Comparison of ENCODE assay signal across 8 cellular contexts in the genomic region with DNA sequence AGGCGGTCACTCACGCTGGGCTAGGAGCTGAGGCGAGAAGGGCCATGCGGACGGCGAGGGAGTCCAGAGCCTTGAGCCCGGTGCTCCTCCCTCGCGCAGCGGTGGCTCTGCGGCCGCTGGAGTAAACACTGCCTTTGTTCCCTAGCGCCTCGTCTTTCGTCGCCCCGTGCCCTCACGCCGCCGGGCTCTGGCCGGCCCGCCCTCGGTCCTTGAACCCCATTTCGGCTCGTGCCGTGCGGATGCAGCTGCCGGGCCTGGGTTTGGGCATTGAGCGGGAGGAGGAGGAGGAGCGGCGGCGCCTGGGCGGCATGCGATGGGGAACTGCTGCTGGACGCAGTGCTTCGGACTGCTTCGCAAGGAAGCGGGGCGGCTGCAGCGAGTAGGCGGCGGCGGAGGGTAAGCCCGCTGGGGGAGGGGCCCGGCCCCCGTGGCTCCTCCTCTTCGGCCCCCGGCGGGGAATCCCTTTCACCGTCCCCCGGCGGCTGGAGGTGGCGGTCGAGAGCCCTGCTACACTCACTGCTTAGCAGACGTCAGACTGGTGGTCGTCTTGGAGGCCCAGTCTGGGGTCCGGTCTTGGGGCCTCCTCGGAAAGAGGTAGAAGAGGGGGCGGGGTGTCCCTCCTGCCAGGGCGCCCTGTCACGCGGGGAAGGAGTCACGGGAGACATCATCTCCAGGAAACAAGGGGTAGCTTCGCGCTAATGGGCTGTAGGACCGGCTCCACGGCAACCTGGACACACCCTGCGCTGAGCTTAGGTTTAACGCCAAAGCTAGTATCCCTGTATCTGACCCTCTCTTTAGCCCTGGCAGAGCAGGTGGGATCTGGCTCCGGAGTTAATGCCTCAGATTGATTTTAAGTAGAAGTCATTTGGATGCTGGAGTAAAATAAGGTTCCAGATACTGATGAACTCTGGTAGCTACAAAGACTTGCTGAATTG. TPM values are rescaled to one million over a fixed set of nuclear protein-coding genes. Genes with fewer than 3 reads are reported as not detected.
DNase-seq lines count a peak whose midpoint lies in the region; ATAC-seq and TF ChIP-seq lines count a peak whose summit lies in the region.

A gene with protein sequence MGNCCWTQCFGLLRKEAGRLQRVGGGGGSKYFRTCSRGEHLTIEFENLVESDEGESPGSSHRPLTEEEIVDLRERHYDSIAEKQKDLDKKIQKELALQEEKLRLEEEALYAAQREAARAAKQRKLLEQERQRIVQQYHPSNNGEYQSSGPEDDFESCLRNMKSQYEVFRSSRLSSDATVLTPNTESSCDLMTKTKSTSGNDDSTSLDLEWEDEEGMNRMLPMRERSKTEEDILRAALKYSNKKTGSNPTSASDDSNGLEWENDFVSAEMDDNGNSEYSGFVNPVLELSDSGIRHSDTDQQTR (plus strand): TSS at position 9 of the 935 bp plus-strand sequence. CDS start 305 bp downstream, at position 314.

- no peaks in the 10 kb centered on the region for H3K36me3 ChIP-seq in IMR-90 (ENCODE audit: control insufficient read depth, insufficient read depth, low read length)

- no peaks in the 10 kb centered on the region for H3K9me1 ChIP-seq in IMR-90 (ENCODE audit: insufficient read depth, low read length)

- peaks cover 16% of the 10 kb centered on the region for H3K27me3 Mint-ChIP-seq in activated T-helper 1 cell treated with anti-CD3 and anti-CD28 coated beads, Interleukin-12 subunit alpha, Interleukin-12 subunit beta, Interleukin-2, Interleukin-4 antibody, amounts not matched to agents 30 ng/mL and 10 ng/mL and 1 ng/mL, durations not matched to agents 14 hours and 24 hours and 36 hours (ENCODE audit: insufficient read depth)
- peaks cover 0 to 1% (median 0%) of the 10 kb centered on the region in 5 donors for H3K27me3 Mint-ChIP-seq in naive thymus-derived CD8-positive, alpha-beta T cell

- H3K9ac ChIP-seq in IMR-90 (ENCODE audit: low read depth, low read length), result peak within 1 kb of the TSS; percentile 80

- H3K9me3 ChIP-seq in IMR-90 (ENCODE audit: control insufficient read depth, insufficient read depth, low read length), result no peaks in the 10 kb centered on the region

- intact Hi-C loops in IMR-90 (cut with micrococcal nuclease), result loop anchor here (2.0 to 10.0 kb wide), 3 partner anchors 17 to 403 kb away; partner anchors contain the start of genes LARP7 and ZGRF1
- intact Hi-C loops in activated T-helper 1 cell treated with anti-CD3 and anti-CD28 coated beads, Interleukin-12 subunit alpha, Interleukin-12 subunit beta, Interleukin-2, Interleukin-4 antibody, amounts not matched to agents 30 ng/mL and 10 ng/mL and 1 ng/mL, durations not matched to agents 14 hours and 24 hours and 36 hours (cut with micrococcal nuclease), result loop anchor here (1.0 to 5.0 kb wide), 9 partner anchors 33 to 405 kb away; partner anchors contain the start of genes LARP7, NEUROG2 and TIFA

- peak within 1 kb of the TSS; percentile 95 for H2AK9ac ChIP-seq in IMR-90 (replicated peaks; ENCODE audit: low read depth, low read length, poor library complexity)

- peak within 1 kb of the TSS; percentile 86 for H4K5ac ChIP-seq in IMR-90 (ENCODE audit: low read depth, low read length)

- peak within 1 kb of the TSS; percentile 91 for H3K4me3 Mint-ChIP-seq in activated T-helper 1 cell treated with anti-CD3 and anti-CD28 coated beads, Interleukin-12 subunit alpha, Interleukin-12 subunit beta, Interleukin-2, Interleukin-4 antibody, amounts not matched to agents 30 ng/mL and 10 ng/mL and 1 ng/mL, durations not matched to agents 14 hours and 24 hours and 36 hours
- peak within 1 kb of the TSS; percentile 91 to 99 (median 96) for H3K4me3 Mint-ChIP-seq in naive thymus-derived CD8-positive, alpha-beta T cell

- peaks cover 2 to 12% of the 10 kb centered on the region in 2 experiments for H3K79me1 ChIP-seq in IMR-90 (ENCODE audit: low read depth in 1 of 2, low read length in 2 of 2)

- peak within 1 kb of the TSS; percentile 46 for H2AK5ac ChIP-seq in IMR-90 (ENCODE audit: low read depth, low read length)

- H3K56ac ChIP-seq in IMR-90 (ENCODE audit: extremely low read depth, insufficient read depth, low read length), result peak within 1 kb of the TSS; percentile 70

- H4K8ac ChIP-seq in IMR-90 (ENCODE audit: low read depth in 2 of 2, low read length in 2 of 2), result peak within 1 kb of the TSS; percentile 59 to 95

- POLR2A ChIA-PET in IMR-90 (lab: Charles Lee; ENCODE audit: unreplicated experiment), result interaction anchor here (0.5 kb wide), 1 partner anchor 35 kb away, joined by 3 read pairs; no protein-coding TSS in a partner anchor
- POLR2A ChIA-PET in naive thymus-derived CD8-positive, alpha-beta T cell (lab: Charles Lee), result interaction anchor here (1.0 to 2.3 kb wide), 9 partner anchors 11 to 405 kb away, joined by 3 to 11 read pairs (median 6); partner anchors contain the start of genes LARP7, TIFA and ZGRF1

- in situ Hi-C loops in IMR-90 (cut with MboI; ENCODE audit: low sequenced_read_pairs), result loop anchor here (5.0 kb wide), 1 partner anchor 130 kb away; no protein-coding TSS in a partner anchor

- peak; percentile 20; the same call in 1 of the 2 replicates for TF ChIP-seq RAD21 in IMR-90 (IDR thresholded peaks at IDR 0.05; ENCODE audit: low read length)

- H3K18ac ChIP-seq in IMR-90 (ENCODE audit: low read depth, low read length), result peak within 1 kb of the TSS; percentile 82

- ATAC-seq in GM21528 (IDR thresholded peaks at IDR 0.05; ENCODE audit: low FRiP score, unreplicated experiment) (peak; percentile 77), IMR-90 (ENCODE audit: low read depth) (peak; percentile 79)
- peak; percentile 58 to 62 for ATAC-seq in naive thymus-derived CD8-positive, alpha-beta T cell

- CTCF ChIA-PET in IMR-90 (lab: Yijun Ruan, JAX), result interaction anchor here (0.8 to 1.4 kb wide), 6 partner anchors 9 to 132 kb away, joined by 3 to 6 read pairs (median 4); no protein-coding TSS in a partner anchor

- no peaks in the 10 kb centered on the region for H3K27me3 ChIP-seq in IMR-90 (ENCODE audit: control insufficient read depth, insufficient read depth, low read length)

- H3K4me1 Mint-ChIP-seq in activated T-helper 1 cell treated with anti-CD3 and anti-CD28 coated beads, Interleukin-12 subunit alpha, Interleukin-12 subunit beta, Interleukin-2, Interleukin-4 antibody, amounts not matched to agents 30 ng/mL and 10 ng/mL and 1 ng/mL, durations not matched to agents 14 hours and 24 hours and 36 hours (ENCODE audit: low read depth), result peaks cover 34% of the 10 kb centered on the region
- peaks cover 19 to 45% (median 43%) of the 10 kb centered on the region in 4 donors for H3K4me1 Mint-ChIP-seq in naive thymus-derived CD8-positive, alpha-beta T cell

- H4K20me1 ChIP-seq in IMR-90 (ENCODE audit: insufficient read depth, low read length), result no peaks in the 10 kb centered on the region; the same call in 1 of the 2 replicates

- H3K4ac ChIP-seq in IMR-90 (ENCODE audit: low read depth, low read length), result peak within 1 kb of the TSS; percentile 83

- peak within 1 kb of the TSS; percentile 100 for H2AFZ ChIP-seq in IMR-90 (replicated peaks; ENCODE audit: low read length, poor library complexity)

- H2BK5ac ChIP-seq in IMR-90 (ENCODE audit: low read depth, low read length, poor library complexity, severe bottlenecking), result peak within 1 kb of the TSS; percentile 93

- no peak within 1 kb of the TSS for H2BK20ac ChIP-seq in IMR-90 (ENCODE audit: low read depth, low read length)

- whole genome bisulfite sequencing in IMR-90 (ENCODE audit: extremely low coverage in 2 of 2, insufficient read length in 1 of 2), 2 experiments, result 2% methylated on average over 21 of the region's 70 CpGs; no CpG with 5 or more reads in 1 of the 2 experiments

- H4K91ac ChIP-seq in IMR-90 (ENCODE audit: insufficient read depth, low read depth, low read length), result peak within 1 kb of the TSS; percentile 94

- peak; percentile 44 for TF ChIP-seq CTCF in IMR-90 (conservative IDR thresholded peaks at IDR 0.05; ENCODE audit: low read depth, low read length)

- peak within 1 kb of the TSS; percentile 94 for H3K27ac ChIP-seq in IMR-90 (ENCODE audit: insufficient read depth, low read length)

- no peaks in the 10 kb centered on the region for H3K4me1 ChIP-seq in IMR-90 (ENCODE audit: control insufficient read depth, insufficient read depth, low read length)

- peak within 1 kb of the TSS; percentile 74 for H2BK120ac ChIP-seq in IMR-90 (ENCODE audit: low read depth, low read length)

- DNase-seq in DMS79 treated with DMSO at 0.1 percent for 48 hours (lab: John Stamatoyannopoulos, UW), result peak; percentile 18
- DNase-seq in IMR-90, result peak; percentile 64
- DNase-seq in RPMI7951 (ENCODE audit: low read depth), result peak; percentile 73
- peak; percentile 80 for DNase-seq in activated T-helper 1 cell treated with anti-CD3 and anti-CD28 coated beads, Interleukin-12 subunit alpha, Interleukin-12 subunit beta, Interleukin-2, Interleukin-4 antibody, amounts not matched to agents 30 ng/mL and 10 ng/mL and 1 ng/mL, durations not matched to agents 14 hours and 24 hours and 36 hours (ENCODE audit: low spot score)
- peak; percentile 73 for DNase-seq in fibroblast of gingiva (ENCODE audit: low read depth)
- peak; percentile 55 to 87 (median 77) for DNase-seq in naive thymus-derived CD8-positive, alpha-beta T cell
- peak; percentile 54 to 82 (median 76) for DNase-seq in stimulated activated naive CD4-positive, alpha-beta T cell (lab: John Stamatoyannopoulos, UW)

- H3K9me3 Mint-ChIP-seq in activated T-helper 1 cell treated with anti-CD3 and anti-CD28 coated beads, Interleukin-12 subunit alpha, Interleukin-12 subunit beta, Interleukin-2, Interleukin-4 antibody, amounts not matched to agents 30 ng/mL and 10 ng/mL and 1 ng/mL, durations not matched to agents 14 hours and 24 hours and 36 hours, result no peaks in the 10 kb centered on the region
- no peaks in the 10 kb centered on the region for H3K9me3 Mint-ChIP-seq in naive thymus-derived CD8-positive, alpha-beta T cell

- peak; percentile 81; the same call in 1 of the 2 replicates for TF ChIP-seq POLR2A in IMR-90 (IDR thresholded peaks at IDR 0.05; ENCODE audit: low read depth, low read length)

- H3K27ac Mint-ChIP-seq in activated T-helper 1 cell treated with anti-CD3 and anti-CD28 coated beads, Interleukin-12 subunit alpha, Interleukin-12 subunit beta, Interleukin-2, Interleukin-4 antibody, amounts not matched to agents 30 ng/mL and 10 ng/mL and 1 ng/mL, durations not matched to agents 14 hours and 24 hours and 36 hours, result peak within 1 kb of the TSS; percentile 98
- H3K27ac Mint-ChIP-seq in naive thymus-derived CD8-positive, alpha-beta T cell, result peak within 1 kb of the TSS; percentile 98 to 100 (median 99)

- H3K36me3 Mint-ChIP-seq in activated T-helper 1 cell treated with anti-CD3 and anti-CD28 coated beads, Interleukin-12 subunit alpha, Interleukin-12 subunit beta, Interleukin-2, Interleukin-4 antibody, amounts not matched to agents 30 ng/mL and 10 ng/mL and 1 ng/mL, durations not matched to agents 14 hours and 24 hours and 36 hours (ENCODE audit: low read depth), result peaks cover 2% of the 10 kb centered on the region
- H3K36me3 Mint-ChIP-seq in naive thymus-derived CD8-positive, alpha-beta T cell, result peaks cover 0 to 5% (median 0%) of the 10 kb centered on the region in 3 donors

- peak within 1 kb of the TSS; percentile 83 for H3K14ac ChIP-seq in IMR-90 (replicated peaks; ENCODE audit: low read depth, low read length)

- peak within 1 kb of the TSS; percentile 31; the same call in 1 of the 3 replicates for H2BK15ac ChIP-seq in IMR-90 (ENCODE audit: low read depth, low read length)

- dilution Hi-C loops in IMR-90 (cut with HindIII; ENCODE audit: low sequenced_read_pairs, unreplicated experiment), result no loop called here

- BruUV-seq in IMR-90 (replicated peaks; lab: Mats Ljungman, UMichigan), result no TSS peak

- peak within 1 kb of the TSS; percentile 80 for H3K4me3 ChIP-seq in IMR-90 (ENCODE audit: insufficient read depth, low read depth, low read length)

- H3K23ac ChIP-seq in IMR-90 (ENCODE audit: low read depth, low read length), result peak within 1 kb of the TSS; percentile 75

- peak within 1 kb of the TSS; percentile 88 for H3K4me2 ChIP-seq in IMR-90 (ENCODE audit: low read depth, low read length)

RNA-seq across cellular contexts. Expression of the gene that starts here (rescaled TPM):
- total RNA-seq in IMR-90 (2012; rRNA removed), result 4.7 and 8.3 TPM in 2 replicates
- 3.3 and 4.0 TPM in 2 replicates for polyA plus RNA-seq in IMR-90 (2012; rRNA removed)
- polyA plus RNA-seq in IMR-90 (2012; cell fraction: cytosol; rRNA removed), result 3.6 and 3.8 TPM in 2 replicates
- polyA plus RNA-seq in IMR-90 (2012; cell fraction: nucleus; rRNA removed; ENCODE audit: low replicate concordance), result 3.3 and 5.4 TPM in 2 replicates
- total RNA-seq in RPMI7951 (2014; rRNA removed; shearing (Covaris generic)), result 15.0 and 16.2 TPM in 2 replicates
- 25.1 and 26.6 TPM in 2 replicates for total RNA-seq in activated T-helper 1 cell treated with anti-CD3 and anti-CD28 coated beads, Interleukin-12 subunit alpha, Interleukin-12 subunit beta, Interleukin-2, Interleukin-4 antibody, amounts not matched to agents 30 ng/mL and 10 ng/mL and 1 ng/mL, durations not matched to agents 14 hours and 24 hours and 36 hours
- 10 to 100 TPM; 21.3 to 23.7 TPM for total RNA-seq in naive thymus-derived CD8-positive, alpha-beta T cell
- polyA plus RNA-seq in naive thymus-derived CD8-positive, alpha-beta T cell, result 10 to 100 TPM; 16.1 to 28.9 (median 16.8) TPM

Comparison
In these comparisons a context has a peak if more than half of its experiments do, and no peak if none do; other contexts are left out.
1. Peak in every context shown above with its lines: DNase-seq, ATAC-seq, H3K4me3 ChIP-seq and H3K27ac ChIP-seq.
2. DNase-seq: peak in every context shown above with its lines; median percentile 80 in activated T-helper 1 cell treated with anti-CD3 and anti-CD28 coated beads, Interleukin-12 subunit alpha, Interleukin-12 subunit beta, Interleukin-2, Interleukin-4 antibody, amounts not matched to agents 30 ng/mL and 10 ng/mL and 1 ng/mL, durations not matched to agents 14 hours and 24 hours and 36 hours; 77 in naive thymus-derived CD8-positive, alpha-beta T cell; 76 in stimulated activated naive CD4-positive, alpha-beta T cell; 73 in RPMI7951; 73 in fibroblast of gingiva; 64 in IMR-90; 18 in DMS79 treated with DMSO at 0.1 percent for 48 hours.